ENCODE assay signal across 19 cellular contexts in genomic region chr1:62117416-62117815, GRCh38.
"Had no signal": no experiment of that assay in that cellular context is flagged by ENCODE, and none has a peak within 500 bp of the region (broad histone marks: within the 10 kb centered on the region; RNA-seq: fewer than 3 reads in every experiment).

No MANE protein-coding gene starts in this region.

- DNase-seq: activated B cell treated with CpG ODN at 0.5 μM for 24 hours; activated CD4-positive, alpha-beta memory T cell treated with anti-CD3 and anti-CD28 coated beads for 36 hours; activated CD4-positive, alpha-beta T cell treated with anti-CD3 and anti-CD28 coated beads, Interleukin-2, amount 10 ng/mL, durations not matched to agents 7 days and 5 days; activated CD8-positive, alpha-beta memory T cell treated with anti-CD3 and anti-CD28 coated beads for 24 hours; activated gamma-delta T cell; activated naive CD4-positive, alpha-beta T cell treated with anti-CD3 and anti-CD28 coated beads for 36 hours; activated T-cell treated with anti-CD3 and anti-CD28 coated beads, Interleukin-2, amount 50 U/mL, for 4 hours; amygdala; brain microvascular endothelial cell; Karpas-422; NCI-H2029; NCI-H2107; NCI-H446; NCI-H82; Peyer's patch; SHP77; T-cell; T-helper 2 cell; T1000 had no signal

- ATAC-seq: activated T-cell treated with anti-CD3 and anti-CD28 coated beads, Interleukin-2, amount 50 U/mL, for 4 hours; T-cell had no signal
